Comparison of ENCODE assay signal across 1 cellular context in genomic region chr7:143416565-143417149, GRCh38.
TF ChIP-seq lines count a peak whose summit lies in the region.

No MANE protein-coding gene starts in this region.

TF ChIP-seq in endothelial cell of umbilical vein, 7 proteins besides CTCF, POLR2A, EP300 and RAD21:
- TF ChIP-seq EZH2 (IDR thresholded peaks at IDR 0.05; ENCODE audit: borderline replicate concordance, low read depth, low read length, severe bottlenecking) (no peak), GATA2 (IDR thresholded peaks at IDR 0.05; ENCODE audit: insufficient read depth, insufficient read length, low read depth, low read length) (no peak), POLR2AphosphoS5 (IDR thresholded peaks at IDR 0.05; ENCODE audit: insufficient read depth, low read depth, low read length) (no peak), JUN (IDR thresholded peaks at IDR 0.05; ENCODE audit: borderline replicate concordance, insufficient read depth, insufficient read length, low read depth) (no peak), FOS (IDR thresholded peaks at IDR 0.05; ENCODE audit: borderline replicate concordance, insufficient read depth, low read length) (no peak), MYC (IDR thresholded peaks at IDR 0.05; ENCODE audit: low read depth, low read length) (no peak)
- TF ChIP-seq, protein P1, sequence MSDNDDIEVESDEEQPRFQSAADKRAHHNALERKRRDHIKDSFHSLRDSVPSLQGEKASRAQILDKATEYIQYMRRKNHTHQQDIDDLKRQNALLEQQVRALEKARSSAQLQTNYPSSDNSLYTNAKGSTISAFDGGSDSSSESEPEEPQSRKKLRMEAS (IDR thresholded peaks at IDR 0.05; ENCODE audit: insufficient read depth, insufficient read length) = no peak
TF ChIP-seq in endothelial cell of umbilical vein: peak in this region for 0.
